Comparison of ENCODE assay signal across 11 cellular contexts in the genomic region with DNA sequence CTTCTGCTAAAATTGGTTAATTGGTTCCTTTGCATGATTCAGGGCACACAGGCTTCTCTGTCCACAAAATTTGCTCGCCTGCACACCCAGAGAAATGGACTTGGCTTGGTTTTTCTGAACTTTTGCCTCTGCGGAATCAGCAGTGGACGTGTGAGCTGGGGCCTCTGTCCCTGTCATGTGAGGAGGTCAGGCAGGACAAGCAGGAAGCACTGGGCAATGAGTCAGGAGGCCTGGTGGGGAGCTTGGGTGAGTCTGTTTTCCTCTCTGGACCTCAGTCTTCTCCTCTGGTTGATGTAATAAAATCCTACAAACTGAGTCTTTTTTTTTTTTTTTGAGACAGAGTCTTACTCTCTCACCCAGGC. TPM values are rescaled to one million over a fixed set of nuclear protein-coding genes. Genes with fewer than 3 reads are reported as not detected.
DNase-seq lines count a peak whose midpoint lies in the region; ATAC-seq and TF ChIP-seq lines count a peak whose summit lies in the region.
"Had no signal": no experiment of that assay in that cellular context is flagged by ENCODE, and none has a peak within 500 bp of the region (broad histone marks: within the 10 kb centered on the region; RNA-seq: fewer than 3 reads in every experiment).

No MANE protein-coding gene starts in this region.

- H3K9me3 ChIP-seq in PC-9 (ENCODE audit: insufficient read depth, low read depth), result no peaks in the 10 kb centered on the region
- H3K9me3 ChIP-seq in naive thymus-derived CD4-positive, alpha-beta T cell (ENCODE audit: control insufficient read depth in 2 of 3, low read length in 3 of 3), result peaks cover 0 to 8% (median 0%) of the 10 kb centered on the region in 3 experiments

- H3F3A ChIP-seq in PC-9 (ENCODE audit: insufficient read depth, low read depth), result peaks cover 47% of the 10 kb centered on the region

- H3K4me2 ChIP-seq in PC-9, result peak overlapping the region; percentile 67

- no peaks in the 10 kb centered on the region for H3K36me3 Mint-ChIP-seq in naive thymus-derived CD4-positive, alpha-beta T cell
- H3K36me3 Mint-ChIP-seq in activated CD8-positive, alpha-beta memory T cell treated with anti-CD3 and anti-CD28 coated beads, Interleukin-2, amount 10 ng/mL, durations not matched to agents 7 days and 5 days, result no peaks in the 10 kb centered on the region
- H3K36me3 Mint-ChIP-seq: CD4-positive, CD25-positive, alpha-beta regulatory T cell had no signal

- no peaks in the 10 kb centered on the region for H3K9me2 ChIP-seq in PC-9 (ENCODE audit: insufficient read depth)

- no peaks in the 10 kb centered on the region for H3K79me2 ChIP-seq in PC-9 (ENCODE audit: low read depth)

- DNase-seq in ACHN, result peak; percentile 69
- peak; percentile 68 to 89 for DNase-seq in PC-9
- DNase-seq in fibroblast of mammary gland (ENCODE audit: low read depth), result peak; percentile 94
- no peak for DNase-seq in naive thymus-derived CD4-positive, alpha-beta T cell
- no peak for DNase-seq in SW 1271 (lab: John Stamatoyannopoulos, UW)
- DNase-seq in NCI-H1105 treated with DMSO at 0.1 percent for 48 hours (lab: John Stamatoyannopoulos, UW), result no peak
- DNase-seq in activated CD8-positive, alpha-beta memory T cell treated with anti-CD3 and anti-CD28 coated beads, Interleukin-2, amount 10 ng/mL, durations not matched to agents 7 days and 5 days, result no peak
- DNase-seq: activated CD4-positive, alpha-beta T cell treated with anti-CD3 and anti-CD28 coated beads for 48 hours; CD4-positive, CD25-positive, alpha-beta regulatory T cell; erythroblast had no signal

- no peaks in the 10 kb centered on the region for H3K27me3 ChIP-seq in PC-9 (ENCODE audit: insufficient read depth, low read depth)
- no peaks in the 10 kb centered on the region for H3K27me3 ChIP-seq in naive thymus-derived CD4-positive, alpha-beta T cell (ENCODE audit: control insufficient read depth in 2 of 2, insufficient read depth in 2 of 2, low read length in 2 of 2)

- peak; percentile 76 for ATAC-seq in naive thymus-derived CD4-positive, alpha-beta T cell
- no peak for ATAC-seq in HG03378 (IDR thresholded peaks at IDR 0.05; ENCODE audit: unreplicated experiment)
- ATAC-seq in activated CD8-positive, alpha-beta memory T cell treated with anti-CD3 and anti-CD28 coated beads, Interleukin-2, amount 10 ng/mL, durations not matched to agents 7 days and 5 days, result no peak

- no peak overlapping the region for H2AFZ ChIP-seq in PC-9

- H4K20me1 ChIP-seq in PC-9 (ENCODE audit: insufficient read depth), result no peaks in the 10 kb centered on the region

- H3K9me3 Mint-ChIP-seq in naive thymus-derived CD4-positive, alpha-beta T cell, result peaks cover 0 to 3% (median 0%) of the 10 kb centered on the region in 11 donors
- H3K9me3 Mint-ChIP-seq in activated CD8-positive, alpha-beta memory T cell treated with anti-CD3 and anti-CD28 coated beads, Interleukin-2, amount 10 ng/mL, durations not matched to agents 7 days and 5 days (ENCODE audit: low read depth), result peaks cover 2% of the 10 kb centered on the region

- H3K4me3 ChIP-seq in PC-9 (no peak overlapping the region), fibroblast of mammary gland (ENCODE audit: control insufficient read depth, low read depth, low read length) (no peak overlapping the region)
- H3K4me3 ChIP-seq in naive thymus-derived CD4-positive, alpha-beta T cell (ENCODE audit: low read length), result no peak overlapping the region

- CTCF ChIA-PET in PC-9 (lab: Charles Lee), result interaction anchor here (1.0 to 1.1 kb wide), 2 partner anchors 14 to 16 kb away, joined by 3 to 13 read pairs; no protein-coding TSS in a partner anchor
- CTCF ChIA-PET in naive thymus-derived CD4-positive, alpha-beta T cell (lab: Charles Lee), result no interaction called here
- CTCF ChIA-PET in activated CD8-positive, alpha-beta memory T cell treated with anti-CD3 and anti-CD28 coated beads, Interleukin-2, amount 10 ng/mL, durations not matched to agents 7 days and 5 days (lab: Charles Lee), result interaction anchor here (1.2 to 1.5 kb wide), 2 partner anchors 180 to 255 kb away, joined by 3 to 4 read pairs; no protein-coding TSS in a partner anchor

- BruUV-seq in PC-9 (replicated peaks; lab: Mats Ljungman, UMichigan), result no TSS peak

- intact Hi-C loops in PC-9 (cut with micrococcal nuclease; ENCODE audit: unreplicated experiment), result loop anchor here (2.0 to 5.0 kb wide), 2 partner anchors 13 to 204 kb away; no protein-coding TSS in a partner anchor
- intact Hi-C loops in naive thymus-derived CD4-positive, alpha-beta T cell (cut with micrococcal nuclease), result no loop called here

- no peak overlapping the region for H3K4me3 Mint-ChIP-seq in naive thymus-derived CD4-positive, alpha-beta T cell
- H3K4me3 Mint-ChIP-seq in activated CD8-positive, alpha-beta memory T cell treated with anti-CD3 and anti-CD28 coated beads, Interleukin-2, amount 10 ng/mL, durations not matched to agents 7 days and 5 days, result no peak overlapping the region
- H3K4me3 Mint-ChIP-seq: CD4-positive, CD25-positive, alpha-beta regulatory T cell had no signal

- H3K27ac ChIP-seq in PC-9, result peak overlapping the region; percentile 72
- no peak overlapping the region for H3K27ac ChIP-seq in naive thymus-derived CD4-positive, alpha-beta T cell (ENCODE audit: low read depth, low read length)

- POLR2A ChIA-PET in PC-9 (lab: Charles Lee; ENCODE audit: unreplicated experiment), result interaction anchor here (0.6 to 0.7 kb wide), 4 partner anchors 9 to 212 kb away, joined by 3 to 6 read pairs (median 4); a partner anchor contains a TSS
- POLR2A ChIA-PET in naive thymus-derived CD4-positive, alpha-beta T cell (lab: Charles Lee), result no interaction called here

- H3K36me3 ChIP-seq in PC-9 (ENCODE audit: low read depth), result no peaks in the 10 kb centered on the region
- no peaks in the 10 kb centered on the region for H3K36me3 ChIP-seq in naive thymus-derived CD4-positive, alpha-beta T cell (ENCODE audit: control insufficient read depth in 2 of 3, insufficient read depth in 3 of 3, low read length in 3 of 3)

- H3K27ac Mint-ChIP-seq in naive thymus-derived CD4-positive, alpha-beta T cell, result no peak overlapping the region
- no peak overlapping the region for H3K27ac Mint-ChIP-seq in activated CD8-positive, alpha-beta memory T cell treated with anti-CD3 and anti-CD28 coated beads, Interleukin-2, amount 10 ng/mL, durations not matched to agents 7 days and 5 days
- H3K27ac Mint-ChIP-seq: CD4-positive, CD25-positive, alpha-beta regulatory T cell had no signal

- H3K4me1 Mint-ChIP-seq in naive thymus-derived CD4-positive, alpha-beta T cell, result peaks cover 0 to 6% (median 0%) of the 10 kb centered on the region in 7 donors
- peaks cover 2% of the 10 kb centered on the region for H3K4me1 Mint-ChIP-seq in activated CD8-positive, alpha-beta memory T cell treated with anti-CD3 and anti-CD28 coated beads, Interleukin-2, amount 10 ng/mL, durations not matched to agents 7 days and 5 days
- H3K4me1 Mint-ChIP-seq: CD4-positive, CD25-positive, alpha-beta regulatory T cell had no signal

- peaks cover 0 to 11% (median 6%) of the 10 kb centered on the region in 5 donors for H3K27me3 Mint-ChIP-seq in naive thymus-derived CD4-positive, alpha-beta T cell
- H3K27me3 Mint-ChIP-seq in activated CD8-positive, alpha-beta memory T cell treated with anti-CD3 and anti-CD28 coated beads, Interleukin-2, amount 10 ng/mL, durations not matched to agents 7 days and 5 days, result peaks cover 22% of the 10 kb centered on the region

- in situ Hi-C loops in ACHN (cut with HindIII; ENCODE audit: low pct_ligation_motif_present, low pct_unique_long_range_greater_than_20kb, low sequenced_read_pairs), result no loop called here

- TF ChIP-seq CTCF in PC-9 (conservative IDR thresholded peaks at IDR 0.05) (no peak), fibroblast of mammary gland (conservative IDR thresholded peaks at IDR 0.05; ENCODE audit: control insufficient read depth, insufficient read depth, low read depth, low read length) (no peak)

- H3K4me1 ChIP-seq in PC-9 (replicated peaks; ENCODE audit: insufficient read depth), result peaks cover 45% of the 10 kb centered on the region
- no peaks in the 10 kb centered on the region for H3K4me1 ChIP-seq in naive thymus-derived CD4-positive, alpha-beta T cell (ENCODE audit: control insufficient read depth in 2 of 2, insufficient read depth in 2 of 2, low read length in 2 of 2)

RNA-seq across cellular contexts. Expression of a gene that starts 10.4 kb away (rescaled TPM):
- total RNA-seq in PC-9 (2021), result 37.6 and 55.4 TPM in 2 replicates
- 1 to 10 TPM in 2 of 5 experiments, under 1 TPM in 3; 0.36 to 4.7 (median 0.97) TPM for total RNA-seq in naive thymus-derived CD4-positive, alpha-beta T cell
- 1 to 10 TPM in 1 of 2 donors, under 1 TPM in 1; 0.45 to 1.1 TPM for polyA plus RNA-seq in naive thymus-derived CD4-positive, alpha-beta T cell
- total RNA-seq in activated CD8-positive, alpha-beta memory T cell treated with anti-CD3 and anti-CD28 coated beads, Interleukin-2, amount 10 ng/mL, durations not matched to agents 7 days and 5 days, result under 1 TPM; 0.06 to 0.12 TPM

Comparison
In these comparisons a context has a peak if more than half of its experiments do, and no peak if none do; other contexts are left out.
1. DNase-seq: peak in ACHN (single experiment), PC-9 (2 of 2) and fibroblast of mammary gland (single experiment); none in naive thymus-derived CD4-positive, alpha-beta T cell (0 of 9), SW 1271 (0 of 2), NCI-H1105 treated with DMSO at 0.1 percent for 48 hours (single experiment) and activated CD8-positive, alpha-beta memory T cell treated with anti-CD3 and anti-CD28 coated beads, Interleukin-2, amount 10 ng/mL, durations not matched to agents 7 days and 5 days (single experiment).